17 cellular contexts compared by ENCODE assay signal in genomic region chr13:113447596-113447995, GRCh38.
"Had no signal": no experiment of that assay in that cellular context is flagged by ENCODE, and none has a peak within 500 bp of the region (broad histone marks: within the 10 kb centered on the region; RNA-seq: fewer than 3 reads in every experiment).

No MANE protein-coding gene starts in this region.

- H3K4me2 ChIP-seq: smooth muscle cell had no signal

- H3K9me3 ChIP-seq: heart left ventricle, pancreas, transverse colon had no signal

- ATAC-seq: heart left ventricle, left colon, pancreas had no signal

- H3K27me3 ChIP-seq: heart left ventricle, pancreas, transverse colon had no signal

- H3K4me3 ChIP-seq: heart left ventricle, pancreas, smooth muscle cell, transverse colon had no signal

- H3K36me3 ChIP-seq: pancreas, transverse colon had no signal

- DNase-seq: activated CD4-positive, alpha-beta T cell treated with anti-CD3 and anti-CD28 coated beads, Interleukin-2, amount 10 ng/mL, durations not matched to agents 7 days and 5 days; activated CD8-positive, alpha-beta memory T cell treated with anti-CD3 and anti-CD28 coated beads, Interleukin-2, amount 50 U/mL, for 48 hours; activated gamma-delta T cell treated with Interleukin-2 at 50 U/mL for 16 hours; cerebellar nuclear complex; effector memory CD4-positive, alpha-beta T cell; foreskin melanocyte; immature natural killer cell; left colon; mammary epithelial cell; naive B cell; stimulated activated CD4-positive, alpha-beta T cell treated with anti-CD3 and anti-CD28 coated beads, Interleukin-4, amount 100 ng/mL, for 4 hours; stimulated activated CD8-positive, alpha-beta memory T cell treated with anti-CD3 and anti-CD28 coated beads, Interleukin-4, amount 100 ng/mL, for 48 hours; stimulated activated naive CD4-positive, alpha-beta T cell treated with Interleukin-2 at 50 U/mL for 16 hours; transverse colon had no signal
